In the genomic region with DNA sequence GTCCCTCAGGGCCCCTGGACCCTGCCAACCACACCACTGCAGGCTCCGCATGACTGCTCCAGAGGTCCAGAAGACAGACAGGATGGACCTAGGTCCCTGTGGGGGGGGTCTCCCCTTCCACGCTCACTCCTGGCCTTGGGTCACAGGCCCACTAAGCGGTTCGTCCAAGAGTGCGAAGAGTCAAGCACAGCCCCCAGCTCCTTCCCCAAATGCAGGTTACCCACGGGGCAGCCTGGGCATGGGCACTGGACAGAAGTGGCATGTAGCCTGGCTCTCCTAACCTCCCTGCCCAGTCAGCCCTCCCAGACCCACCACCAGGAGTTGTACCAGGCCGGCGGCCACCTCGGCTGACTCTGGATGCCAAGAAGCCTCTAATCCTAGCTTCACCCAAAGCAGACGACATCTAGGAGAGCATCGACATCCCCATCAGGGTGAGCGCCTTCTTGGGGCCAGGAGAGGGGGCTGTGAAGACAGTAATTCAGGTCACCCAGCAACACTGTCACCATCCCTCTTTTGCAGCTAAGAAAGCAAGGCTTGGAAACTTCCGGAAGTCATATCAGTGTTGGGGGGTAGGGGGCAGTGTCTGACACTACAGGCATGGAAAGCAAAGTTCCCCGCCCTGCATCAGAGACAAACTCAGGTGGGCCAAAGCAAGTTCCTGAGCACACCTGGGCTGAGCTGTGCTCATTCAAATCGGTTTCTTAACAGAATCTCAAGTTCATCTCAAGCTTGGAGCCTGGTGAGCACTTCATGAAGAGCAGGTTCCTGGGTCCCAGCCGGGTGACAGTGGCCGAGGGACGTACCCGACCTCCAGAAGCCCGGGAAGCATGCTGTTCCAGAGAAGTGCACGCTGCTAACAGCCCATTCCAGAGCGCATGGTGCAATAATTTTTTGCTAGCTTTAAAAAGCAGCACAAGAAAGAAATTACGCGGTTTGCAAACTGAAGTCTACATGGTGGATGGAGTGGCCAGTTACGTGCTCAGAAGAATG, we compare ENCODE assay signal across 9 cellular contexts.
DNase-seq lines count a peak whose midpoint lies in the region; TF ChIP-seq lines count a peak whose summit lies in the region.
"Had no signal": no experiment of that assay in that cellular context is flagged by ENCODE, and none has a peak within 500 bp of the region (broad histone marks: within the 10 kb centered on the region; RNA-seq: fewer than 3 reads in every experiment).

No MANE protein-coding gene starts in this region.

- H3K9me3 Mint-ChIP-seq in activated CD4-positive, alpha-beta T cell treated with anti-CD3 and anti-CD28 coated beads, Interleukin-2, amount 10 ng/mL, durations not matched to agents 7 days and 5 days = peaks cover 5% of the 10 kb centered on the region
- no peaks in the 10 kb centered on the region for H3K9me3 Mint-ChIP-seq in stimulated activated naive CD8-positive, alpha-beta T cell treated with anti-CD3 and anti-CD28 coated beads, Interleukin-15, Interleukin-2, amounts not matched to agents 100 ng/mL and 50 ng/mL, for 24 hours

- 86 to 92% methylated on average over 20 to 24 of the region's 25 CpGs for WGBS in tibial nerve, 2 donors

- H3K4me1 Mint-ChIP-seq in activated CD4-positive, alpha-beta T cell treated with anti-CD3 and anti-CD28 coated beads, Interleukin-2, amount 10 ng/mL, durations not matched to agents 7 days and 5 days = peaks cover 89% of the 10 kb centered on the region
- peaks cover 96% of the 10 kb centered on the region for H3K4me1 Mint-ChIP-seq in stimulated activated naive CD8-positive, alpha-beta T cell treated with anti-CD3 and anti-CD28 coated beads, Interleukin-15, Interleukin-2, amounts not matched to agents 100 ng/mL and 50 ng/mL, for 24 hours (ENCODE audit: low read depth)

- H3K36me3 Mint-ChIP-seq in activated CD4-positive, alpha-beta T cell treated with anti-CD3 and anti-CD28 coated beads, Interleukin-2, amount 10 ng/mL, durations not matched to agents 7 days and 5 days (ENCODE audit: low read depth) = peaks cover 48% of the 10 kb centered on the region
- peaks cover 54% of the 10 kb centered on the region for H3K36me3 Mint-ChIP-seq in stimulated activated naive CD8-positive, alpha-beta T cell treated with anti-CD3 and anti-CD28 coated beads, Interleukin-15, Interleukin-2, amounts not matched to agents 100 ng/mL and 50 ng/mL, for 24 hours (ENCODE audit: low read depth)

- peaks cover 0 to 63% (median 25%) of the 10 kb centered on the region in 4 donors for H3K4me1 ChIP-seq in tibial nerve

- peak overlapping the region; percentile 83 for H3K27ac Mint-ChIP-seq in activated CD4-positive, alpha-beta T cell treated with anti-CD3 and anti-CD28 coated beads, Interleukin-2, amount 10 ng/mL, durations not matched to agents 7 days and 5 days
- peak overlapping the region; percentile 98 for H3K27ac Mint-ChIP-seq in stimulated activated naive CD8-positive, alpha-beta T cell treated with anti-CD3 and anti-CD28 coated beads, Interleukin-15, Interleukin-2, amounts not matched to agents 100 ng/mL and 50 ng/mL, for 24 hours

- DNase-seq in SIG-M5 treated with dmso at 0.1 percent for 504 hours (lab: John Stamatoyannopoulos, UW; ENCODE audit: unreplicated experiment) (peak; percentile 20), SIG-M5 (lab: John Stamatoyannopoulos, UW) (no peak), foreskin fibroblast (no peak), tibial nerve (ENCODE audit: low spot score in 2 of 2) (no peak), NCI-H2171 treated with DMSO at 0.1 percent for 48 hours (lab: John Stamatoyannopoulos, UW) (no peak), NCI-H1436 (lab: John Stamatoyannopoulos, UW) (no peak)
- DNase-seq in activated CD4-positive, alpha-beta T cell treated with anti-CD3 and anti-CD28 coated beads, Interleukin-2, amount 10 ng/mL, durations not matched to agents 7 days and 5 days = peak; percentile 65

- H3K4me3 Mint-ChIP-seq in activated CD4-positive, alpha-beta T cell treated with anti-CD3 and anti-CD28 coated beads, Interleukin-2, amount 10 ng/mL, durations not matched to agents 7 days and 5 days = no peak overlapping the region
- H3K4me3 Mint-ChIP-seq in stimulated activated naive CD8-positive, alpha-beta T cell treated with anti-CD3 and anti-CD28 coated beads, Interleukin-15, Interleukin-2, amounts not matched to agents 100 ng/mL and 50 ng/mL, for 24 hours = no peak overlapping the region

- H3K36me3 ChIP-seq in tibial nerve = no peaks in the 10 kb centered on the region

- peak in 1 of 2 donors; percentile 6 for TF ChIP-seq POLR2A in tibial nerve (IDR thresholded peaks at IDR 0.05)

- POLR2A ChIA-PET in activated CD4-positive, alpha-beta T cell treated with anti-CD3 and anti-CD28 coated beads, Interleukin-2, amount 10 ng/mL, durations not matched to agents 7 days and 5 days (lab: Charles Lee) = interaction anchor here (0.6 to 0.9 kb wide), 2 partner anchors 48 to 121 kb away, joined by 3 to 4 read pairs; no protein-coding TSS in a partner anchor

- no peaks in the 10 kb centered on the region for H3K27me3 ChIP-seq in tibial nerve

- TF ChIP-seq CTCF in foreskin fibroblast (IDR thresholded peaks at IDR 0.05; ENCODE audit: low read depth, low read length) (peak; percentile 8), tibial nerve (IDR thresholded peaks at IDR 0.05) (peak in 2 of 5 experiments; percentile 25 to 28)

- H3K27ac ChIP-seq in tibial nerve = no peak overlapping the region
- H3K27ac ChIP-seq: C4-2B had no signal

- no peaks in the 10 kb centered on the region for H3K27me3 Mint-ChIP-seq in activated CD4-positive, alpha-beta T cell treated with anti-CD3 and anti-CD28 coated beads, Interleukin-2, amount 10 ng/mL, durations not matched to agents 7 days and 5 days
- no peaks in the 10 kb centered on the region for H3K27me3 Mint-ChIP-seq in stimulated activated naive CD8-positive, alpha-beta T cell treated with anti-CD3 and anti-CD28 coated beads, Interleukin-15, Interleukin-2, amounts not matched to agents 100 ng/mL and 50 ng/mL, for 24 hours

- TF ChIP-seq EP300 in tibial nerve (IDR thresholded peaks at IDR 0.05) = no peak

- CTCF ChIA-PET in activated CD4-positive, alpha-beta T cell treated with anti-CD3 and anti-CD28 coated beads, Interleukin-2, amount 10 ng/mL, durations not matched to agents 7 days and 5 days (lab: Charles Lee) = interaction anchor here (0.6 to 5.0 kb wide), 23 partner anchors 9 to 127 kb away, joined by 3 to 42 read pairs (median 3); no protein-coding TSS in a partner anchor

- H3K9me3 ChIP-seq in tibial nerve = no peaks in the 10 kb centered on the region

- H3K4me3 ChIP-seq in foreskin fibroblast (ENCODE audit: low read depth in 1 of 2, low read length in 2 of 2) (no peak overlapping the region), tibial nerve (no peak overlapping the region)

Comparison
In these comparisons a context has a peak if more than half of its experiments do, and no peak if none do; other contexts are left out.
1. DNase-seq: peak in SIG-M5 treated with dmso at 0.1 percent for 504 hours (single experiment) and activated CD4-positive, alpha-beta T cell treated with anti-CD3 and anti-CD28 coated beads, Interleukin-2, amount 10 ng/mL, durations not matched to agents 7 days and 5 days (single experiment); none in SIG-M5 (single experiment), foreskin fibroblast (0 of 2), tibial nerve (0 of 2), NCI-H2171 treated with DMSO at 0.1 percent for 48 hours (single experiment) and NCI-H1436 (single experiment).